ENCODE assay signal across 10 cellular contexts in genomic region chr1:91617242-91617837, GRCh38.
DNase-seq lines count a peak whose midpoint lies in the region; ATAC-seq and TF ChIP-seq lines count a peak whose summit lies in the region.
"Had no signal": no experiment of that assay in that cellular context is flagged by ENCODE, and none has a peak within 500 bp of the region (broad histone marks: within the 10 kb centered on the region; RNA-seq: fewer than 3 reads in every experiment).

No MANE protein-coding gene starts in this region.

- TF ChIP-seq POLR2A in gastrocnemius medialis (IDR thresholded peaks at IDR 0.05) = no peak

- no peaks in the 10 kb centered on the region for H3K36me3 ChIP-seq in gastrocnemius medialis

- no peak for ATAC-seq in foreskin keratinocyte
- peak; percentile 79 to 87 for ATAC-seq in gastrocnemius medialis
- ATAC-seq: Panc1 had no signal

- DNase-seq in NCI-H526 (lab: John Stamatoyannopoulos, UW) (peak; percentile 3 to 53), NCI-H526 treated with DMSO at 0.1 percent for 48 hours (lab: John Stamatoyannopoulos, UW) (no peak), NCI-H2196 treated with DMSO at 0.1 percent for 48 hours (lab: John Stamatoyannopoulos, UW; ENCODE audit: unreplicated experiment) (peak; percentile 30), foreskin keratinocyte (no peak), gastrocnemius medialis (peak; percentile 72 to 75), SIG-M5 treated with dmso at 0.1 percent for 504 hours (lab: John Stamatoyannopoulos, UW; ENCODE audit: unreplicated experiment) (no peak), anterior cingulate cortex (lab: John Stamatoyannopoulos, UW) (no peak)
- no peak for DNase-seq in activated CD4-positive, alpha-beta T cell treated with anti-CD3 and anti-CD28 coated beads, Interleukin-2, amount 50 U/mL, for 4 hours

- intact Hi-C loops in gastrocnemius medialis (cut with DNase I; ENCODE audit: low total_unique reads) = no loop called here

- TF ChIP-seq CTCF in foreskin keratinocyte (conservative IDR thresholded peaks at IDR 0.05) (peak; percentile 33), gastrocnemius medialis (IDR thresholded peaks at IDR 0.05 in 4 of 5, conservative IDR thresholded peaks at IDR 0.05 in 1 of 5) (peak; percentile 6 to 52 (median 38))

- H3K27ac ChIP-seq in foreskin keratinocyte = no peak overlapping the region
- peak overlapping the region in 3 of 4 donors; percentile 12 to 50 (median 19) for H3K27ac ChIP-seq in gastrocnemius medialis
- H3K27ac ChIP-seq: parathyroid adenoma had no signal

- H3K9me3 ChIP-seq in gastrocnemius medialis = no peaks in the 10 kb centered on the region

- in situ Hi-C loops in gastrocnemius medialis (cut with MboI; ENCODE audit: low sequenced_read_pairs in 4 of 4) = no loop called here

- H3K27me3 ChIP-seq in foreskin keratinocyte = no peaks in the 10 kb centered on the region
- H3K27me3 ChIP-seq in gastrocnemius medialis = no peaks in the 10 kb centered on the region

- H3K4me3 ChIP-seq in gastrocnemius medialis = no peak overlapping the region

- H3K4me1 ChIP-seq in foreskin keratinocyte (no peaks in the 10 kb centered on the region), gastrocnemius medialis (peaks cover 17 to 32% of the 10 kb centered on the region in 2 donors)
- H3K4me1 ChIP-seq: parathyroid adenoma had no signal

Comparison
In these comparisons a context has a peak if more than half of its experiments do, and no peak if none do; other contexts are left out.
1. DNase-seq: peak in NCI-H526 (2 of 2), NCI-H2196 treated with DMSO at 0.1 percent for 48 hours (single experiment) and gastrocnemius medialis (2 of 2); none in NCI-H526 treated with DMSO at 0.1 percent for 48 hours (single experiment), foreskin keratinocyte (0 of 2), activated CD4-positive, alpha-beta T cell treated with anti-CD3 and anti-CD28 coated beads, Interleukin-2, amount 50 U/mL, for 4 hours (0 of 2), SIG-M5 treated with dmso at 0.1 percent for 504 hours (single experiment) and anterior cingulate cortex (0 of 58).